Comparison of ENCODE assay signal across 13 cellular contexts in the genomic region with DNA sequence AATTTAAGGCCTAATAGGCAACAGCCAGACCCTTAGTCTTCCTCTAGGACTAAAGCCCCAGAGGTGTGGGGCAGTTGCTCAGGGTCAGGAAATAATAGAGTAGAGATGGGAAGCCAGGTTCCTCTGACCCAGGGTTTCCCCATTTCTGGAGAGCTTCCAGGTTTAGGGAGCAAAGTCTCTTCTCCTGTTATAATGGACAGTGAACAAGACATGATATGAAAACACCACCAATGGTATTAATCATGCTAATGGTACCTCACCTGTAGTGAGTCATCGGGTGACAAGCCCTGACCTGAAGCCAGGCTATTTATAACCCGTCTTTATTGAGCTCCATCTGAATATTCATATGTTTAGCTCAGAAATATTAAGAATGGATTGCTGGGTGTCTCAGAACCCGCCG. TPM values are rescaled to one million over a fixed set of nuclear protein-coding genes. Genes with fewer than 3 reads are reported as not detected.
DNase-seq lines count a peak whose midpoint lies in the region; ATAC-seq, FAIRE-seq and TF ChIP-seq lines count a peak whose summit lies in the region.
"Had no signal": no experiment of that assay in that cellular context is flagged by ENCODE, and none has a peak within 500 bp of the region (broad histone marks: within the 10 kb centered on the region; RNA-seq: fewer than 3 reads in every experiment).

No MANE protein-coding gene starts in this region.

- CTCF ChIA-PET in HCT116 (lab: Charles Lee): interaction anchor here (1.2 kb wide), 1 partner anchor 10 kb away, joined by 4 read pairs; no protein-coding TSS in a partner anchor
- CTCF ChIA-PET in RWPE1 (lab: Yijun Ruan, JAX): interaction anchor here (0.7 to 1.0 kb wide), 3 partner anchors 63 to 118 kb away, joined by 3 to 4 read pairs (median 3); a partner anchor contains a TSS
- CTCF ChIA-PET in CD4-positive, alpha-beta T cell (lab: Charles Lee): interaction anchor here (1.6 kb wide), 1 partner anchor 118 kb away, joined by 5 read pairs; a partner anchor contains a TSS

- H3K9ac ChIP-seq in HCT116 (ENCODE audit: low read length) (0 out of 2 replicates have a peak overlapping the region, but pooled peaks have one; percentile 21), keratinocyte (ENCODE audit: control insufficient read depth, extremely low read depth, insufficient read depth, low read length) (no peak overlapping the region)

- H2AFZ ChIP-seq in HCT116 (ENCODE audit: low read depth, low read length, poor library complexity, severe bottlenecking): no peak overlapping the region
- H2AFZ ChIP-seq in keratinocyte (ENCODE audit: control insufficient read depth, low read length): no peak overlapping the region

- peak; percentile 51 for DNase-seq in HCT116 (ENCODE audit: low read depth, low spot score)
- DNase-seq in RWPE1 (ENCODE audit: low spot score): peak; percentile 86
- DNase-seq in keratinocyte (ENCODE audit: low read depth, low spot score): peak; percentile 55
- DNase-seq in small intestine: peak; percentile 95
- no peak for DNase-seq in CD4-positive, alpha-beta T cell
- DNase-seq in NCI-H345 (lab: John Stamatoyannopoulos, UW): no peak
- DNase-seq: activated CD8-positive, alpha-beta memory T cell treated with anti-CD3 and anti-CD28 coated beads for 24 hours; activated naive CD4-positive, alpha-beta T cell treated with Interleukin-2 at 50 U/mL for 16 hours; caudate nucleus; Karpas-422; NCI-H226; SIG-M5 had no signal

- no peaks in the 10 kb centered on the region for H3K9me2 ChIP-seq in HCT116 (ENCODE audit: insufficient read depth)

- H3K79me2 ChIP-seq in HCT116 (ENCODE audit: insufficient read depth, low read length) (peaks cover 49% of the 10 kb centered on the region), keratinocyte (ENCODE audit: control insufficient read depth, insufficient read depth, low read length) (peaks cover 48% of the 10 kb centered on the region)

- ATAC-seq in HCT116: peak; percentile 83
- no peak for ATAC-seq in CD4-positive, alpha-beta T cell (ENCODE audit: poor library complexity)
- no peak for ATAC-seq in HG03135 (IDR thresholded peaks at IDR 0.05; ENCODE audit: unreplicated experiment)

- H3K36me3 ChIP-seq in HCT116 (ENCODE audit: control insufficient read depth in 1 of 2, insufficient read depth in 2 of 2, low read length in 2 of 2): no peaks in the 10 kb centered on the region; a peak in 1 of 4 replicates
- H3K36me3 ChIP-seq in keratinocyte (ENCODE audit: control insufficient read depth in 2 of 2, extremely low read depth in 1 of 2, insufficient read depth in 2 of 2, low read length in 2 of 2): peaks cover 0 to 4% of the 10 kb centered on the region in 2 experiments
- no peaks in the 10 kb centered on the region for H3K36me3 ChIP-seq in small intestine (ENCODE audit: control insufficient read depth in 2 of 2, insufficient read depth in 2 of 2, low read length in 2 of 2)

- no peaks in the 10 kb centered on the region for H3K9me3 ChIP-seq in HCT116 (ENCODE audit: control insufficient read depth in 1 of 2, insufficient read depth in 1 of 2, low read depth in 1 of 2, low read length in 2 of 2)
- H3K9me3 ChIP-seq in keratinocyte (ENCODE audit: control insufficient read depth, low read depth, low read length): no peaks in the 10 kb centered on the region
- H3K9me3 ChIP-seq in small intestine (ENCODE audit: control insufficient read depth, low read depth): no peaks in the 10 kb centered on the region
- no peaks in the 10 kb centered on the region for H3K9me3 ChIP-seq in CD4-positive, alpha-beta T cell (ENCODE audit: control insufficient read depth, low read length)

- WGBS in small intestine, 3 donors: 39 to 67% (median 58%) methylated on average over 4 of the region's 4 CpGs

- no peak overlapping the region for H3K4me3 Mint-ChIP-seq in CD4-positive, alpha-beta T cell

- dilution Hi-C loops in keratinocyte (cut with MboI; ENCODE audit: extremely low pct_ligation_motif_present, low sequenced_read_pairs): no loop called here

- RAD21 ChIA-PET in HCT116 (lab: Charles Lee; ENCODE audit: low non-redundant PET in 1 of 2, low total read pairs in 2 of 2, uncharacterized antibody in 2 of 2, unreplicated experiment in 2 of 2): no interaction called here

- H4K20me1 ChIP-seq in HCT116 (ENCODE audit: insufficient read depth): no peaks in the 10 kb centered on the region
- H4K20me1 ChIP-seq in keratinocyte (ENCODE audit: control insufficient read depth, extremely low read depth, insufficient read depth, low read length): peaks cover 10% of the 10 kb centered on the region

- no peak overlapping the region for H3K27ac Mint-ChIP-seq in CD4-positive, alpha-beta T cell

- intact Hi-C loops in HCT116 (cut with micrococcal nuclease): no loop called here
- intact Hi-C loops in CD4-positive, alpha-beta T cell (cut with DNase I, micrococcal nuclease): no loop called here

- peaks cover 37% of the 10 kb centered on the region for H3K4me1 Mint-ChIP-seq in CD4-positive, alpha-beta T cell (ENCODE audit: low read depth)

- POLR2A ChIA-PET in HCT116 (lab: Charles Lee) (interaction anchor here (1.0 kb wide), 1 partner anchor 9 kb away, joined by 3 read pairs; no protein-coding TSS in a partner anchor), RWPE1 (lab: Yijun Ruan, JAX; ENCODE audit: low non-redundant PET) (interaction anchor here (0.5 kb wide), 1 partner anchor 32 kb away, joined by 4 read pairs; no protein-coding TSS in a partner anchor)
- POLR2A ChIA-PET in CD4-positive, alpha-beta T cell (lab: Charles Lee): no interaction called here

- H3K27me3 ChIP-seq in HCT116 (ENCODE audit: insufficient read depth, low read length) (no peaks in the 10 kb centered on the region), keratinocyte (ENCODE audit: control insufficient read depth, extremely low read depth, insufficient read depth, low read length) (no peaks in the 10 kb centered on the region), small intestine (ENCODE audit: control insufficient read depth in 2 of 2, insufficient read depth in 2 of 2, low read length in 2 of 2) (no peaks in the 10 kb centered on the region)
- no peaks in the 10 kb centered on the region for H3K27me3 ChIP-seq in CD4-positive, alpha-beta T cell (ENCODE audit: control insufficient read depth, insufficient read depth, low read length)

- H3K4me1 ChIP-seq in HCT116 (ENCODE audit: control insufficient read depth in 1 of 2, insufficient read depth in 2 of 2, low read length in 2 of 2) (peaks cover 46 to 66% of the 10 kb centered on the region in 2 experiments), keratinocyte (ENCODE audit: control insufficient read depth, extremely low read depth, insufficient read depth, low read length) (peaks cover 11% of the 10 kb centered on the region), small intestine (ENCODE audit: control insufficient read depth in 2 of 2, insufficient read depth in 1 of 2, low read depth in 1 of 2, low read length in 1 of 2) (peaks cover 3 to 5% of the 10 kb centered on the region in 2 donors)

- H3K4me2 ChIP-seq in HCT116 (ENCODE audit: low read length) (peak overlapping the region; percentile 76), keratinocyte (ENCODE audit: control insufficient read depth, extremely low read depth, insufficient read depth, low read depth, low read length) (peak overlapping the region; percentile 27)

- H3K9me3 Mint-ChIP-seq in CD4-positive, alpha-beta T cell: no peaks in the 10 kb centered on the region

- peaks cover 33% of the 10 kb centered on the region for H3K36me3 Mint-ChIP-seq in CD4-positive, alpha-beta T cell (ENCODE audit: low read depth)

- FAIRE-seq in keratinocyte (lab: Jason Lieb, UNC) (peak; percentile 83), small intestine (lab: Jason Lieb, UNC) (no peak)

- TF ChIP-seq POLR2A in HCT116 (IDR thresholded peaks at IDR 0.05; ENCODE audit: borderline replicate concordance, extremely low read depth, insufficient read depth, insufficient read length): no peak

- H3K9me1 ChIP-seq in keratinocyte (ENCODE audit: control insufficient read depth, extremely low read depth, insufficient read depth, low read length): peaks cover 3% of the 10 kb centered on the region

- no peak for TF ChIP-seq RAD21 in HCT116 (IDR thresholded peaks at IDR 0.05; ENCODE audit: low read depth)

- BruUV-seq in HCT116 (replicated peaks; lab: Mats Ljungman, UMichigan): no TSS peak

- H3K27ac ChIP-seq in HCT116 (ENCODE audit: low read depth, low read length): peak overlapping the region; percentile 43; the same call in 1 of the 2 replicates
- peak overlapping the region; percentile 58 for H3K27ac ChIP-seq in RWPE1
- H3K27ac ChIP-seq in keratinocyte (ENCODE audit: control insufficient read depth, insufficient read depth, low read length): peak overlapping the region; percentile 11
- H3K27ac ChIP-seq in small intestine (ENCODE audit: low read depth in 1 of 2, low read length in 1 of 2): peak overlapping the region; percentile 50 to 60
- no peak overlapping the region for H3K27ac ChIP-seq in CD4-positive, alpha-beta T cell (ENCODE audit: low read depth, low read length)

- H3K27me3 Mint-ChIP-seq in CD4-positive, alpha-beta T cell: no peaks in the 10 kb centered on the region

- no peak for TF ChIP-seq CTCF in HCT116 (IDR thresholded peaks at IDR 0.05 in 2 of 3, conservative IDR thresholded peaks at IDR 0.05 in 1 of 3; ENCODE audit: borderline replicate concordance in 1 of 3, insufficient read depth in 1 of 3, low read depth in 2 of 3, low read length in 2 of 3)
- TF ChIP-seq CTCF in RWPE1 (conservative IDR thresholded peaks at IDR 0.05; ENCODE audit: low read depth): no peak
- TF ChIP-seq CTCF in keratinocyte (optimal IDR thresholded peaks at IDR 0.05 in 1 of 3, IDR thresholded peaks at IDR 0.05 in 1 of 3, conservative IDR thresholded peaks at IDR 0.05 in 1 of 3; ENCODE audit: extremely low read depth in 1 of 3, insufficient read depth in 2 of 3, low read length in 3 of 3): no peak
- TF ChIP-seq CTCF in CD4-positive, alpha-beta T cell (IDR thresholded peaks at IDR 0.05): no peak

- H3K4me3 ChIP-seq in HCT116 (replicated peaks in 1 of 2; ENCODE audit: low read depth in 1 of 2, low read length in 2 of 2) (peak overlapping the region in 1 of 2 experiments; percentile 41; a peak in 2 of 4 replicates), keratinocyte (ENCODE audit: control insufficient read depth in 2 of 3, extremely low read depth in 1 of 3, insufficient read depth in 2 of 3, low read depth in 1 of 3, low read length in 3 of 3) (no peak overlapping the region), small intestine (ENCODE audit: low read depth in 1 of 2, low read length in 2 of 2) (no peak overlapping the region)

RNA-seq across cellular contexts. Expression of a gene that starts 24.6 kb away (rescaled TPM):
- total RNA-seq in HCT116 (2021; ENCODE audit: unreplicated experiment): 11.3 TPM
- 7.3 and 8.5 TPM in 2 replicates for polyA plus RNA-seq in HCT116 (2012)
- polyA plus RNA-seq in keratinocyte (0.28 to 0.50 TPM (median 0.42 TPM) in 3 replicates), small intestine (1 to 10 TPM; 4.3 to 8.7 (median 8.1) TPM)
- polyA plus RNA-seq in keratinocyte (2011; ENCODE audit: low read depth): 1.0 TPM
- 0.19 and 0.39 TPM in 2 replicates for polyA plus RNA-seq in keratinocyte (2011; cell fraction: cytosol; rRNA removed)
- 5.0 and 5.1 TPM in 2 replicates for polyA plus RNA-seq in keratinocyte (2011; cell fraction: nucleus; rRNA removed)
- 2.8 and 4.8 TPM in 2 replicates for polyA plus RNA-seq in keratinocyte (2012; ENCODE audit: low replicate concordance)
- polyA minus RNA-seq in keratinocyte: 0.86 to 14.4 TPM (median 4.5 TPM) in 3 replicates
- 3.8 TPM for polyA minus RNA-seq in keratinocyte (2011; cell fraction: cytosol; rRNA and poly(A)+ RNA removed)
- polyA minus RNA-seq in keratinocyte (2011; cell fraction: nucleus; rRNA and poly(A)+ RNA removed): 7.5 and 8.1 TPM in 2 replicates
- 10 to 100 TPM; 21.2 to 22.0 TPM for total RNA-seq in CD4-positive, alpha-beta T cell

Comparison
In these comparisons a context has a peak if more than half of its experiments do, and no peak if none do; other contexts are left out.
1. DNase-seq: peak in HCT116 (single experiment), RWPE1 (single experiment), keratinocyte (single experiment) and small intestine (single experiment); none in CD4-positive, alpha-beta T cell (0 of 10) and NCI-H345 (single experiment).